ENCODE assay signal across 15 cellular contexts in genomic region chr1:187985897-187986654, GRCh38.
DNase-seq lines count a peak whose midpoint lies in the region; ATAC-seq and TF ChIP-seq lines count a peak whose summit lies in the region.
"Had no signal": no experiment of that assay in that cellular context is flagged by ENCODE, and none has a peak within 500 bp of the region (broad histone marks: within the 10 kb centered on the region; RNA-seq: fewer than 3 reads in every experiment).

No MANE protein-coding gene starts in this region.

- 31 to 33% methylated on average over 3 of the region's 3 CpGs for WGBS in body of pancreas, 2 donors

- H3K36me3 Mint-ChIP-seq in T-cell = no peaks in the 10 kb centered on the region

- H3K27me3 Mint-ChIP-seq in T-cell = no peaks in the 10 kb centered on the region

- CTCF ChIA-PET in T-cell (lab: Charles Lee) = interaction anchor here in 1 of 2 donors (0.6 kb wide), 1 partner anchor 1498 kb away, joined by 3 read pairs; no protein-coding TSS in a partner anchor

- peaks cover 10 to 11% (median 10%) of the 10 kb centered on the region in 3 donors for H3K9me3 Mint-ChIP-seq in T-cell
- H3K9me3 Mint-ChIP-seq: nephron progenitor cell had no signal

- no peaks in the 10 kb centered on the region for H3K4me1 Mint-ChIP-seq in T-cell
- H3K4me1 Mint-ChIP-seq: nephron progenitor cell had no signal

- peak; percentile 4 for DNase-seq in DMS53 (lab: John Stamatoyannopoulos, UW)
- DNase-seq in DMS53 treated with DMSO at 0.1 percent for 48 hours (lab: John Stamatoyannopoulos, UW; ENCODE audit: unreplicated experiment) = no peak
- DNase-seq in T-cell = no peak
- DNase-seq in body of pancreas = no peak
- DNase-seq in NCI-H1105 treated with DMSO at 0.1 percent for 48 hours (lab: John Stamatoyannopoulos, UW) = no peak
- DNase-seq in AG08396 (ENCODE audit: low spot score) = no peak
- DNase-seq: activated effector memory CD4-positive, alpha-beta T cell treated with Interleukin-2 at 50 U/mL for 16 hours; cerebellar nuclear complex; NCI-H1436 treated with DMSO at 0.1 percent for 48 hours; nephron progenitor cell; stimulated activated CD4-positive, alpha-beta T cell treated with anti-CD3 and anti-CD28 coated beads, Interleukin-4, amount 100 ng/mL, for 4 hours had no signal

- H3K27ac ChIP-seq in body of pancreas = no peak overlapping the region
- H3K27ac ChIP-seq: 22Rv1, tibial nerve had no signal

- H3K27me3 ChIP-seq in body of pancreas = no peaks in the 10 kb centered on the region
- H3K27me3 ChIP-seq: tibial nerve had no signal

- TF ChIP-seq CTCF in body of pancreas (IDR thresholded peaks at IDR 0.05) = no peak

- POLR2A ChIA-PET in T-cell (lab: Charles Lee) = no interaction called here

- H3K4me1 ChIP-seq in body of pancreas = no peaks in the 10 kb centered on the region
- H3K4me1 ChIP-seq: tibial nerve had no signal

- H3K36me3 ChIP-seq in body of pancreas (replicated peaks in 1 of 2; ENCODE audit: insufficient read depth in 1 of 2, low read depth in 2 of 2) = no peaks in the 10 kb centered on the region
- H3K36me3 ChIP-seq: tibial nerve had no signal

- intact Hi-C loops in body of pancreas (cut with DNase I) = no loop called here

- no peak overlapping the region for H3K4me3 Mint-ChIP-seq in T-cell
- H3K4me3 Mint-ChIP-seq: nephron progenitor cell had no signal

- TF ChIP-seq POLR2A in body of pancreas (IDR thresholded peaks at IDR 0.05) = no peak

- H3K27ac Mint-ChIP-seq in T-cell = no peak overlapping the region
- H3K27ac Mint-ChIP-seq: nephron progenitor cell had no signal

- ATAC-seq in HG02870 (IDR thresholded peaks at IDR 0.05; ENCODE audit: unreplicated experiment) (peak; percentile 54), HG03575 (IDR thresholded peaks at IDR 0.05; ENCODE audit: extremely low read depth, insufficient number of reproducible peaks, low FRiP score, unreplicated experiment) (peak; percentile 82), T-cell (replicated peaks in 1 of 4) (no peak), body of pancreas (no peak)

- H3K9me3 ChIP-seq in body of pancreas = no peaks in the 10 kb centered on the region

- no peak overlapping the region for H3K4me3 ChIP-seq in body of pancreas
- H3K4me3 ChIP-seq: tibial nerve had no signal

Comparison
In these comparisons a context has a peak if more than half of its experiments do, and no peak if none do; other contexts are left out.
1. ATAC-seq: peak in HG02870 (single experiment) and HG03575 (single experiment); none in T-cell (0 of 4) and body of pancreas (single experiment).